Comparison of ENCODE assay signal across 1 cellular context in genomic region chr2:192551760-192552159, GRCh38.
TF ChIP-seq lines count a peak whose summit lies in the region.

No MANE protein-coding gene starts in this region.

TF ChIP-seq in WTC11, 78 proteins besides CTCF, POLR2A, EP300 and RAD21 (continued from another document):
- TF ChIP-seq TEAD1 (CRISPR knock-in tag; IDR thresholded peaks at IDR 0.05) (no peak), OVOL2 (CRISPR knock-in tag; IDR thresholded peaks at IDR 0.05; ENCODE audit: borderline replicate concordance) (no peak)
